Comparison of ENCODE assay signal across 42 cellular contexts in the genomic region with DNA sequence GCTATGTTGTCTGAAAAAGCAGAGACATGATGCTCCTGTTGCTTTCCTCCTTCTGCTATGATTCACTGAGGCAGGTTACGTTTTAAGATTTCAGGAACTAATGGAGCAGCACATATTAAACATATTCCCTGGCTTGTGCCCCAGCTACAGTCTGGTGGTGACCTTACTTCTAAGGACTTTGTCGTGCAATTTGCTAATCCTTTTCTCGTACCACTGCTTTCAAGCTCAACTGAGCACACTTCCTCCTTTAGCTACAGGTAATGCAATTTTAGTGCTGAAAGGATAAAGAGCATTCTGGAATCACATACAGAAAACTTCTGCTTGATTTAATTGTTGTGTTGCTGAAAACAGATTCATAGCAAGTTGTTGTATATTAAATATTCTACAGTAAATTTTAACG. TPM values are rescaled to one million over a fixed set of nuclear protein-coding genes. Genes with fewer than 3 reads are reported as not detected.
"Had no signal": no experiment of that assay in that cellular context is flagged by ENCODE, and none has a peak within 500 bp of the region (broad histone marks: within the 10 kb centered on the region; RNA-seq: fewer than 3 reads in every experiment).

No MANE protein-coding gene starts in this region.

- DNase-seq: activated B cell treated with CpG ODN at 0.5 μM for 24 hours; activated CD4-positive, alpha-beta memory T cell treated with anti-CD3 and anti-CD28 coated beads, Interleukin-2, amount 10 ng/mL, durations not matched to agents 7 days and 5 days; activated CD4-positive, alpha-beta T cell treated with anti-CD3 and anti-CD28 coated beads for 48 hours; activated CD4-positive, CD25-positive, alpha-beta regulatory T cell treated with anti-CD3 and anti-CD28 coated beads, Interleukin-2, amount 50 U/mL, for 72 hours; activated CD8-positive, alpha-beta memory T cell treated with anti-CD3 and anti-CD28 coated beads for 24 hours; activated CD8-positive, alpha-beta memory T cell treated with anti-CD3 and anti-CD28 coated beads, Interleukin-2, amount 10 ng/mL, durations not matched to agents 7 days and 5 days; activated CD8-positive, alpha-beta memory T cell treated with anti-CD3 and anti-CD28 coated beads, Interleukin-2, amount 50 U/mL, for 48 hours; activated effector memory CD4-positive, alpha-beta T cell treated with Interleukin-2 at 50 U/mL for 16 hours; activated naive CD4-positive, alpha-beta T cell treated with anti-CD3 and anti-CD28 coated beads, Interleukin-2, amount 10 ng/mL, durations not matched to agents 7 days and 5 days; activated naive CD8-positive, alpha-beta T cell treated with anti-CD3 and anti-CD28 coated beads, Interleukin-2, amount 50 U/mL, for 24 hours; activated T-cell treated with anti-CD3 and anti-CD28 coated beads, Interleukin-2, amount 50 U/mL, for 48 hours; anterior cingulate cortex; caudate nucleus; cerebellar nuclear complex; KG1; MM.1S; MV-4-11; NCI-H1092 treated with DMSO at 0.1 percent for 48 hours; NCI-H1417; NCI-H146; NCI-H187; NCI-H2029 treated with DMSO at 0.1 percent for 48 hours; NCI-H2107; NCI-H2171; NCI-H446; NCI-H510A treated with DMSO at 0.1 percent for 48 hours; NCI-H526 treated with DMSO at 0.1 percent for 48 hours; NCI-H774; SHP77 treated with DMSO at 0.1 percent for 48 hours; SK-N-SH; SW 1271; T-helper 1 cell; T-helper 2 cell; T-helper 9 cell had no signal

- H3K9me3 ChIP-seq: SJSA1 had no signal

- H3K36me3 ChIP-seq: SJSA1 had no signal

- H3K4me2 ChIP-seq: SK-N-SH had no signal

- H3K4me3 ChIP-seq: SJSA1 had no signal

- H3K4me1 ChIP-seq: SJSA1 had no signal

- H3K27me3 Mint-ChIP-seq: activated naive CD4-positive, alpha-beta T cell treated with anti-CD3 and anti-CD28 coated beads, Interleukin-2, amount 10 ng/mL, durations not matched to agents 7 days and 5 days had no signal

- H3K9me3 Mint-ChIP-seq: activated CD4-positive, alpha-beta memory T cell treated with anti-CD3 and anti-CD28 coated beads, Interleukin-2, amount 10 ng/mL, durations not matched to agents 7 days and 5 days; activated naive CD4-positive, alpha-beta T cell treated with anti-CD3 and anti-CD28 coated beads, Interleukin-2, amount 10 ng/mL, durations not matched to agents 7 days and 5 days had no signal

- H3K27ac Mint-ChIP-seq: activated B cell treated with CpG ODN at 0.5 μM for 24 hours; activated CD4-positive, alpha-beta memory T cell treated with anti-CD3 and anti-CD28 coated beads, Interleukin-2, amount 10 ng/mL, durations not matched to agents 7 days and 5 days; activated CD8-positive, alpha-beta memory T cell treated with anti-CD3 and anti-CD28 coated beads, Interleukin-2, amount 10 ng/mL, durations not matched to agents 7 days and 5 days; activated naive CD4-positive, alpha-beta T cell treated with anti-CD3 and anti-CD28 coated beads, Interleukin-2, amount 10 ng/mL, durations not matched to agents 7 days and 5 days; activated naive CD8-positive, alpha-beta T cell; activated naive CD8-positive, alpha-beta T cell treated with anti-CD3 and anti-CD28 coated beads, Interleukin-2, amount 50 U/mL, for 24 hours; brain had no signal

- H3K4me3 Mint-ChIP-seq: activated B cell treated with CpG ODN at 0.5 μM for 24 hours; activated CD4-positive, alpha-beta memory T cell treated with anti-CD3 and anti-CD28 coated beads, Interleukin-2, amount 10 ng/mL, durations not matched to agents 7 days and 5 days; activated CD8-positive, alpha-beta memory T cell treated with anti-CD3 and anti-CD28 coated beads, Interleukin-2, amount 10 ng/mL, durations not matched to agents 7 days and 5 days; activated naive CD4-positive, alpha-beta T cell treated with anti-CD3 and anti-CD28 coated beads, Interleukin-2, amount 10 ng/mL, durations not matched to agents 7 days and 5 days; activated naive CD8-positive, alpha-beta T cell; activated naive CD8-positive, alpha-beta T cell treated with anti-CD3 and anti-CD28 coated beads, Interleukin-2, amount 50 U/mL, for 24 hours; brain had no signal

- H3K27ac ChIP-seq: SJSA1, VCaP had no signal

- H3K36me3 Mint-ChIP-seq: activated CD8-positive, alpha-beta memory T cell treated with anti-CD3 and anti-CD28 coated beads, Interleukin-2, amount 10 ng/mL, durations not matched to agents 7 days and 5 days; activated naive CD4-positive, alpha-beta T cell treated with anti-CD3 and anti-CD28 coated beads, Interleukin-2, amount 10 ng/mL, durations not matched to agents 7 days and 5 days; activated naive CD8-positive, alpha-beta T cell had no signal

- H3K4me1 Mint-ChIP-seq: activated B cell treated with CpG ODN at 0.5 μM for 24 hours; activated CD4-positive, alpha-beta memory T cell treated with anti-CD3 and anti-CD28 coated beads, Interleukin-2, amount 10 ng/mL, durations not matched to agents 7 days and 5 days; activated CD8-positive, alpha-beta memory T cell treated with anti-CD3 and anti-CD28 coated beads, Interleukin-2, amount 10 ng/mL, durations not matched to agents 7 days and 5 days; activated naive CD4-positive, alpha-beta T cell treated with anti-CD3 and anti-CD28 coated beads, Interleukin-2, amount 10 ng/mL, durations not matched to agents 7 days and 5 days; activated naive CD8-positive, alpha-beta T cell treated with anti-CD3 and anti-CD28 coated beads, Interleukin-2, amount 50 U/mL, for 24 hours; brain had no signal

- FAIRE-seq: bronchial epithelial cell had no signal

- H3K9ac ChIP-seq: SK-N-SH had no signal

- ATAC-seq: activated CD8-positive, alpha-beta memory T cell treated with anti-CD3 and anti-CD28 coated beads, Interleukin-2, amount 10 ng/mL, durations not matched to agents 7 days and 5 days; activated naive CD8-positive, alpha-beta T cell treated with anti-CD3 and anti-CD28 coated beads, Interleukin-2, amount 50 U/mL, for 24 hours; Panc1 had no signal

RNA-seq across cellular contexts. Expression of a gene that starts 16.2 kb away (rescaled TPM):
- total RNA-seq: activated B cell treated with CpG ODN at 0.5 μM for 24 hours; activated CD4-positive, alpha-beta memory T cell treated with anti-CD3 and anti-CD28 coated beads, Interleukin-2, amount 10 ng/mL, durations not matched to agents 7 days and 5 days; activated CD8-positive, alpha-beta memory T cell treated with anti-CD3 and anti-CD28 coated beads, Interleukin-2, amount 10 ng/mL, durations not matched to agents 7 days and 5 days; LHCN-M2; RPMI7951; SJSA1 had no signal
